Comparison of ENCODE assay signal across 35 cellular contexts in genomic region chr4:115873048-115873447, GRCh38.
DNase-seq lines count a peak whose midpoint lies in the region; ATAC-seq and TF ChIP-seq lines count a peak whose summit lies in the region.
"Had no signal": no experiment of that assay in that cellular context is flagged by ENCODE, and none has a peak within 500 bp of the region (broad histone marks: within the 10 kb centered on the region; RNA-seq: fewer than 3 reads in every experiment).

No MANE protein-coding gene starts in this region.

- TF ChIP-seq CTCF in BE2C (IDR thresholded peaks at IDR 0.05; ENCODE audit: low read depth, low read length) (peak; percentile 24; the same call in 1 of the 2 replicates), GM12864 (IDR thresholded peaks at IDR 0.05; ENCODE audit: low read depth, low read length, missing control alignments) (peak; percentile 43), KMS-11 (conservative IDR thresholded peaks at IDR 0.05; ENCODE audit: low read depth, low read length) (0 out of 2 replicates have a peak, but pooled peaks have one; percentile 24), WTC11 (IDR thresholded peaks at IDR 0.05) (no peak), osteocyte (IDR thresholded peaks at IDR 0.05) (no peak)

- H3K27me3 Mint-ChIP-seq in WTC11 (ENCODE audit: low read depth): no peaks in the 10 kb centered on the region
- H3K27me3 Mint-ChIP-seq in osteocyte (ENCODE audit: unreplicated experiment): peaks cover 3% of the 10 kb centered on the region
- H3K27me3 Mint-ChIP-seq: activated CD4-positive, alpha-beta memory T cell treated with anti-CD3 and anti-CD28 coated beads for 36 hours; activated naive CD4-positive, alpha-beta T cell treated with anti-CD3 and anti-CD28 coated beads, Interleukin-2, amount 10 ng/mL, durations not matched to agents 7 days and 5 days; B cell; central memory CD8-positive, alpha-beta T cell; dendritic cell treated with granulocyte-macrophage colony-stimulating factor and Interleukin-4, amounts not matched to agents 40 ng/mL and 50 ng/mL, for 4 days; IgD-negative memory B cell; stimulated activated naive CD8-positive, alpha-beta T cell treated with anti-CD3 and anti-CD28 coated beads, Interleukin-15, amount 100 ng/mL, for 72 hours had no signal

- H3K36me3 ChIP-seq in BE2C (no peaks in the 10 kb centered on the region), KMS-11 (ENCODE audit: insufficient read depth) (no peaks in the 10 kb centered on the region)
- H3K36me3 ChIP-seq: adrenal gland, esophagus squamous epithelium, heart right ventricle, left ventricle myocardium inferior, neural progenitor cell, thoracic aorta, uterus had no signal

- no peak overlapping the region for H2AFZ ChIP-seq in KMS-11 (ENCODE audit: low read depth)

- H3K36me3 Mint-ChIP-seq in WTC11 (no peaks in the 10 kb centered on the region; the same call in 1 of the 2 replicates), osteocyte (ENCODE audit: unreplicated experiment) (no peaks in the 10 kb centered on the region)
- H3K36me3 Mint-ChIP-seq: activated CD4-positive, alpha-beta memory T cell treated with anti-CD3 and anti-CD28 coated beads for 36 hours; activated naive CD4-positive, alpha-beta T cell treated with anti-CD3 and anti-CD28 coated beads, Interleukin-2, amount 10 ng/mL, durations not matched to agents 7 days and 5 days; IgD-negative memory B cell; neural progenitor cell had no signal

- H3K9me3 ChIP-seq in BE2C: no peaks in the 10 kb centered on the region
- H3K9me3 ChIP-seq: adrenal gland, esophagus squamous epithelium, heart right ventricle, left ventricle myocardium inferior, thoracic aorta, uterus had no signal

- no peaks in the 10 kb centered on the region for H4K20me1 ChIP-seq in KMS-11 (ENCODE audit: insufficient read depth)

- no peaks in the 10 kb centered on the region for H3K4me1 ChIP-seq in BE2C
- no peaks in the 10 kb centered on the region for H3K4me1 ChIP-seq in KMS-11 (ENCODE audit: low read depth, poor library complexity, severe bottlenecking)
- H3K4me1 ChIP-seq: adrenal gland, esophagus squamous epithelium, foreskin keratinocyte, heart right ventricle, left ventricle myocardium inferior, neural progenitor cell, uterus had no signal

- CTCF ChIA-PET in WTC11 (lab: Charles Lee): interaction anchor here (0.5 kb wide), 1 partner anchor 150 kb away, joined by 3 read pairs; no protein-coding TSS in a partner anchor

- H3K27me3 ChIP-seq in BE2C (no peaks in the 10 kb centered on the region), KMS-11 (ENCODE audit: insufficient read depth, low read depth) (no peaks in the 10 kb centered on the region)
- H3K27me3 ChIP-seq: adrenal gland, esophagus squamous epithelium, foreskin keratinocyte, heart right ventricle, neural progenitor cell, uterus had no signal

- H3K9me3 Mint-ChIP-seq in WTC11: peaks cover 12% of the 10 kb centered on the region
- H3K9me3 Mint-ChIP-seq in osteocyte (ENCODE audit: unreplicated experiment): no peaks in the 10 kb centered on the region
- H3K9me3 Mint-ChIP-seq: activated naive CD4-positive, alpha-beta T cell treated with anti-CD3 and anti-CD28 coated beads, Interleukin-2, amount 10 ng/mL, durations not matched to agents 7 days and 5 days; dendritic cell treated with granulocyte-macrophage colony-stimulating factor and Interleukin-4, amounts not matched to agents 40 ng/mL and 50 ng/mL, for 4 days; neural progenitor cell; T-helper 1 cell treated with Interleukin-12 subunit alpha and Interleukin-12 subunit beta and Interleukin-4 antibody, amounts not matched to agents 30 μg/mL and 1 μg/mL, for 36 hours had no signal

- POLR2A ChIA-PET in WTC11 (lab: Charles Lee): no interaction called here

- H3K4me3 Mint-ChIP-seq in WTC11 (no peak overlapping the region), osteocyte (ENCODE audit: unreplicated experiment) (no peak overlapping the region)
- H3K4me3 Mint-ChIP-seq: activated CD4-positive, alpha-beta memory T cell treated with anti-CD3 and anti-CD28 coated beads for 36 hours; activated naive CD4-positive, alpha-beta T cell treated with anti-CD3 and anti-CD28 coated beads, Interleukin-2, amount 10 ng/mL, durations not matched to agents 7 days and 5 days; B cell; central memory CD8-positive, alpha-beta T cell; dendritic cell treated with granulocyte-macrophage colony-stimulating factor and Interleukin-4, amounts not matched to agents 40 ng/mL and 50 ng/mL, for 4 days; IgD-negative memory B cell; neural progenitor cell; stimulated activated naive CD8-positive, alpha-beta T cell treated with anti-CD3 and anti-CD28 coated beads, Interleukin-15, amount 100 ng/mL, for 72 hours; T-helper 1 cell treated with Interleukin-12 subunit alpha and Interleukin-12 subunit beta and Interleukin-4 antibody, amounts not matched to agents 30 μg/mL and 1 μg/mL, for 36 hours had no signal

- no peak overlapping the region for H3K4me2 ChIP-seq in KMS-11
- H3K4me2 ChIP-seq: neural progenitor cell had no signal

- no peak overlapping the region for H3K27ac ChIP-seq in KMS-11
- H3K27ac ChIP-seq: adrenal gland, esophagus squamous epithelium, foreskin keratinocyte, heart right ventricle, left ventricle myocardium inferior, neural progenitor cell, SK-N-MC, thoracic aorta, uterus had no signal

- no peaks in the 10 kb centered on the region for H3K79me2 ChIP-seq in KMS-11 (ENCODE audit: insufficient read depth, low read depth)

- peak; percentile 51 for ATAC-seq in WTC11
- ATAC-seq in HG02938 (IDR thresholded peaks at IDR 0.05; ENCODE audit: unreplicated experiment): no peak
- no peak for ATAC-seq in GM21737 (IDR thresholded peaks at IDR 0.05; ENCODE audit: unreplicated experiment)
- ATAC-seq: foreskin keratinocyte; heart right ventricle; right cardiac atrium; stimulated activated naive CD8-positive, alpha-beta T cell treated with anti-CD3 and anti-CD28 coated beads, Interleukin-15, amount 100 ng/mL, for 72 hours had no signal

- H3K27ac Mint-ChIP-seq in WTC11 (no peak overlapping the region), osteocyte (ENCODE audit: unreplicated experiment) (no peak overlapping the region)
- H3K27ac Mint-ChIP-seq: activated CD4-positive, alpha-beta memory T cell treated with anti-CD3 and anti-CD28 coated beads for 36 hours; activated naive CD4-positive, alpha-beta T cell treated with anti-CD3 and anti-CD28 coated beads, Interleukin-2, amount 10 ng/mL, durations not matched to agents 7 days and 5 days; B cell; dendritic cell treated with granulocyte-macrophage colony-stimulating factor and Interleukin-4, amounts not matched to agents 40 ng/mL and 50 ng/mL, for 4 days; IgD-negative memory B cell; neural progenitor cell; stimulated activated naive CD8-positive, alpha-beta T cell treated with anti-CD3 and anti-CD28 coated beads, Interleukin-15, amount 100 ng/mL, for 72 hours; T-helper 1 cell treated with Interleukin-12 subunit alpha and Interleukin-12 subunit beta and Interleukin-4 antibody, amounts not matched to agents 30 μg/mL and 1 μg/mL, for 36 hours had no signal

- H3K4me3 ChIP-seq in BE2C (ENCODE audit: low read depth, low read length) (no peak overlapping the region), GM12864 (ENCODE audit: low read depth, low read length) (no peak overlapping the region), KMS-11 (IDR thresholded peaks at IDR 0.05; ENCODE audit: insufficient read depth, low read depth, low read length) (no peak overlapping the region)
- H3K4me3 ChIP-seq: adrenal gland, esophagus squamous epithelium, heart right ventricle, left ventricle myocardium inferior, neural progenitor cell, SK-N-MC, thoracic aorta, uterus had no signal

- DNase-seq in BE2C: no peak
- no peak for DNase-seq in GM12864 (ENCODE audit: low read depth)
- no peak for DNase-seq in WTC11 (ENCODE audit: low spot score)
- DNase-seq in osteocyte (ENCODE audit: extremely low spot score, unreplicated experiment): no peak
- DNase-seq in activated CD8-positive, alpha-beta memory T cell treated with anti-CD3 and anti-CD28 coated beads for 24 hours: no peak
- DNase-seq: ACHN; activated CD4-positive, alpha-beta memory T cell treated with anti-CD3 and anti-CD28 coated beads for 36 hours; activated CD4-positive, CD25-positive, alpha-beta regulatory T cell treated with anti-CD3 and anti-CD28 coated beads, Interleukin-2, amount 50 U/mL, for 72 hours; activated naive CD4-positive, alpha-beta T cell treated with anti-CD3 and anti-CD28 coated beads, Interleukin-2, amount 10 ng/mL, durations not matched to agents 7 days and 5 days; adrenal gland; esophagus squamous epithelium; heart right ventricle; left ventricle myocardium inferior; mesendoderm; NCI-H1105 treated with DMSO at 0.1 percent for 48 hours; NCI-H187 treated with DMSO at 0.1 percent for 48 hours; NCI-H2171; NCI-H82; posterior cingulate gyrus; right cardiac atrium; stimulated activated CD8-positive, alpha-beta memory T cell treated with anti-CD3 and anti-CD28 coated beads, Interleukin-4, amount 100 ng/mL, for 48 hours; stimulated activated naive CD8-positive, alpha-beta T cell treated with anti-CD3 and anti-CD28 coated beads, Interleukin-15, amount 100 ng/mL, for 72 hours; uterus had no signal

- no peak overlapping the region for H3K9ac ChIP-seq in KMS-11
- H3K9ac ChIP-seq: neural progenitor cell had no signal

- peaks cover 3% of the 10 kb centered on the region; the same call in 1 of the 2 replicates for H3K4me1 Mint-ChIP-seq in WTC11
- H3K4me1 Mint-ChIP-seq in osteocyte (ENCODE audit: unreplicated experiment): peaks cover 1% of the 10 kb centered on the region
- H3K4me1 Mint-ChIP-seq: activated naive CD4-positive, alpha-beta T cell treated with anti-CD3 and anti-CD28 coated beads, Interleukin-2, amount 10 ng/mL, durations not matched to agents 7 days and 5 days; B cell; central memory CD8-positive, alpha-beta T cell; IgD-negative memory B cell; neural progenitor cell; stimulated activated naive CD8-positive, alpha-beta T cell treated with anti-CD3 and anti-CD28 coated beads, Interleukin-15, amount 100 ng/mL, for 72 hours had no signal

TF ChIP-seq in WTC11, 78 proteins besides CTCF, POLR2A, EP300 and RAD21 (continues in another document):
- TF ChIP-seq ZNF423 (CRISPR knock-in tag; IDR thresholded peaks at IDR 0.05) (no peak), RELA (CRISPR knock-in tag; IDR thresholded peaks at IDR 0.05; ENCODE audit: borderline replicate concordance) (no peak), ZSCAN18 (CRISPR knock-in tag; IDR thresholded peaks at IDR 0.05) (no peak), SP1 (CRISPR knock-in tag; conservative IDR thresholded peaks at IDR 0.05) (no peak)

Comparison
In these comparisons a context has a peak if more than half of its experiments do, and no peak if none do; other contexts are left out.
1. CTCF ChIP-seq: peak in BE2C (single experiment), GM12864 (single experiment) and KMS-11 (single experiment); none in WTC11 (single experiment) and osteocyte (single experiment).